ENCODE assay signal across 11 cellular contexts in genomic region chr19:7914598-7915045, GRCh38. TPM values are rescaled to one million over a fixed set of nuclear protein-coding genes. Genes with fewer than 3 reads are reported as not detected.
DNase-seq lines count a peak whose midpoint lies in the region; ATAC-seq and TF ChIP-seq lines count a peak whose summit lies in the region.
"Had no signal": no experiment of that assay in that cellular context is flagged by ENCODE, and none has a peak within 500 bp of the region (broad histone marks: within the 10 kb centered on the region; RNA-seq: fewer than 3 reads in every experiment).

Gene TGFBR3L, plus strand, starts transcription at chr19:7914830.

- H3K36me3 ChIP-seq in PC-3 (ENCODE audit: low read depth, low read length) = peaks cover 20% of the 10 kb centered on the region
- peaks cover 0 to 44% (median 34%) of the 10 kb centered on the region in 6 donors for H3K36me3 ChIP-seq in spleen

- H3K9me2 ChIP-seq in PC-3 (replicated peaks; ENCODE audit: low read length) = no peaks in the 10 kb centered on the region

- H3K9me3 Mint-ChIP-seq in activated naive CD4-positive, alpha-beta T cell treated with anti-CD3 and anti-CD28 coated beads for 36 hours = no peaks in the 10 kb centered on the region

- TF ChIP-seq CTCF in PC-3 (conservative IDR thresholded peaks at IDR 0.05; ENCODE audit: low read depth, low read length) (no peak), epithelial cell of proximal tubule (conservative IDR thresholded peaks at IDR 0.05; ENCODE audit: low read depth, low read length) (no peak), spleen (IDR thresholded peaks at IDR 0.05 in 8 of 11, conservative IDR thresholded peaks at IDR 0.05 in 3 of 11) (no peak)

- H3K9me3 ChIP-seq in PC-3 (ENCODE audit: low read length) (no peaks in the 10 kb centered on the region), spleen (no peaks in the 10 kb centered on the region)

- no peaks in the 10 kb centered on the region for H3F3A ChIP-seq in PC-3 (ENCODE audit: low read length, unreplicated experiment)

- H3K9ac ChIP-seq in PC-3 (ENCODE audit: low read length) = no peak within 1 kb of the TSS

- H3K27ac ChIP-seq in PC-3 (ENCODE audit: low read length) = no peak within 1 kb of the TSS
- H3K27ac ChIP-seq in spleen = no peak within 1 kb of the TSS

- no peaks in the 10 kb centered on the region for H4K20me1 ChIP-seq in PC-3 (ENCODE audit: low read length)

- H3K4me1 ChIP-seq in PC-3 (ENCODE audit: insufficient read depth, low read length) = peaks cover 19% of the 10 kb centered on the region
- H3K4me1 ChIP-seq in spleen = peaks cover 21 to 67% (median 43%) of the 10 kb centered on the region in 6 donors
- H3K4me1 ChIP-seq: parathyroid adenoma had no signal

- POLR2A ChIA-PET in PC-3 (lab: Charles Lee; ENCODE audit: unreplicated experiment) = no interaction called here

- peaks cover 12% of the 10 kb centered on the region for H3K36me3 Mint-ChIP-seq in activated naive CD4-positive, alpha-beta T cell treated with anti-CD3 and anti-CD28 coated beads for 36 hours (ENCODE audit: low read depth)

- TF ChIP-seq POLR2A in spleen (IDR thresholded peaks at IDR 0.05) = no peak

- H3K4me3 Mint-ChIP-seq in activated naive CD4-positive, alpha-beta T cell treated with anti-CD3 and anti-CD28 coated beads for 36 hours = peak within 1 kb of the TSS; percentile 33

- H3K27me3 ChIP-seq in PC-3 (ENCODE audit: low read length) (no peaks in the 10 kb centered on the region), spleen (replicated peaks in 1 of 7) (peaks cover 0 to 58% (median 52%) of the 10 kb centered on the region in 7 donors)

- no TSS peak for BruUV-seq in PC-3 (replicated peaks; lab: Mats Ljungman, UMichigan)

- intact Hi-C loops in activated naive CD4-positive, alpha-beta T cell treated with anti-CD3 and anti-CD28 coated beads for 36 hours (cut with micrococcal nuclease) = no loop called here
- intact Hi-C loops in PC-3 (cut with micrococcal nuclease) = no loop called here
- intact Hi-C loops in spleen (cut with DNase I; ENCODE audit: low total_unique reads) = no loop called here

- peak within 1 kb of the TSS; percentile 90 for H3K4me2 ChIP-seq in PC-3 (ENCODE audit: low read length)

- H3K27me3 Mint-ChIP-seq in activated naive CD4-positive, alpha-beta T cell treated with anti-CD3 and anti-CD28 coated beads for 36 hours (ENCODE audit: low read depth) = peaks cover 24% of the 10 kb centered on the region

- ATAC-seq in PC-3 (no peak), GM18517 (IDR thresholded peaks at IDR 0.05; ENCODE audit: unreplicated experiment) (no peak)

- peaks cover 4% of the 10 kb centered on the region; the same call in 1 of the 2 replicates for H3K79me2 ChIP-seq in PC-3 (ENCODE audit: low read length)
- H3K79me2 ChIP-seq: parathyroid adenoma had no signal

- H3K4me3 ChIP-seq in PC-3 (ENCODE audit: low read length) (peak within 1 kb of the TSS; percentile 74; the same call in 1 of the 2 replicates), epithelial cell of proximal tubule (ENCODE audit: low read depth, low read length) (no peak within 1 kb of the TSS), spleen (no peak within 1 kb of the TSS)

- peaks cover 18% of the 10 kb centered on the region for H3K4me1 Mint-ChIP-seq in activated naive CD4-positive, alpha-beta T cell treated with anti-CD3 and anti-CD28 coated beads for 36 hours (ENCODE audit: low read depth)

- WGBS in spleen, 5 donors = 71 to 79% (median 77%) methylated on average over 9 to 12 of the region's 12 CpGs

- H2AFZ ChIP-seq in PC-3 (ENCODE audit: low read length) = no peak within 1 kb of the TSS

- no peak for DNase-seq in activated naive CD4-positive, alpha-beta T cell treated with anti-CD3 and anti-CD28 coated beads for 36 hours
- DNase-seq in activated naive CD4-positive, alpha-beta T cell treated with Interleukin-2 at 50 U/mL for 16 hours = no peak
- no peak for DNase-seq in PC-3
- no peak for DNase-seq in epithelial cell of proximal tubule (ENCODE audit: low read depth)
- peak; percentile 71 for DNase-seq in spleen
- DNase-seq in islet precursor cell = no peak
- DNase-seq in foreskin melanocyte = no peak
- DNase-seq: effector memory CD4-positive, alpha-beta T cell; NCI-H2107 had no signal

- CTCF ChIA-PET in activated naive CD4-positive, alpha-beta T cell treated with anti-CD3 and anti-CD28 coated beads for 36 hours (lab: Charles Lee) = no interaction called here
- CTCF ChIA-PET in PC-3 (lab: Charles Lee) = no interaction called here

- H3K27ac Mint-ChIP-seq in activated naive CD4-positive, alpha-beta T cell treated with anti-CD3 and anti-CD28 coated beads for 36 hours = no peak within 1 kb of the TSS

RNA-seq across cellular contexts. Expression of gene TGFBR3L, which starts in this region (rescaled TPM):
- total RNA-seq in activated naive CD4-positive, alpha-beta T cell treated with anti-CD3 and anti-CD28 coated beads for 36 hours = 1 to 10 TPM; 1.7 to 3.7 TPM
- 10.5 and 15.5 TPM in 2 replicates for total RNA-seq in PC-3 (2014; rRNA removed)
- total RNA-seq in epithelial cell of proximal tubule = 1.6 and 16.8 TPM in 2 replicates
- not detected for total RNA-seq in spleen
- under 1 TPM in 1 of 3 donors, not detected in 2; 0.11 TPM for polyA plus RNA-seq in spleen

Comparison
In these comparisons a context has a peak if more than half of its experiments do, and no peak if none do; other contexts are left out.
1. Peak in DNase-seq in spleen; RNA of the gene not detected or under 1 TPM.